9 cellular contexts compared by ENCODE assay signal in the genomic region with DNA sequence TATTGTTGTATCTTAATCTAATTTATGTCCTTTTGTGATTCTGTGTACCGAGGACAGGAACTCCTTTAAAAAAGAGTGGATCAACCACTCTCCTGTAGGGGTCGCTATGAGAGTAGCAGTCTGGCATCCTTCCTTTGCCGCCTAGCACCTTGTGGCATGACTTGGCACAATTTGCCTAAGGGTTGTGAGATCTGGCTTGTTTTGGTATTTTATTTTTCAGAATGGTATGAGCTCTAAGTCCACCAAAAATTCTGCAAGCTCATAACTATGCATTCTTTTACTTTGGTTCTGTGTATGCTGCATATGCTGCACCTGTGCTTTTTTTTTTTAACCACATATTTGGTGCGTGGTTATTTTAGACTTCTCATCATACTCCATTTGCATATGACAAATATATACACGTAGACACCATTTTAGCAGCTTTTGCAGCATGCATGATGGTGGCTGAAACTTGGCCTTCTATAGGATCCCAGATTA.
DNase-seq lines count a peak whose midpoint lies in the region; ATAC-seq and TF ChIP-seq lines count a peak whose summit lies in the region.
"Had no signal": no experiment of that assay in that cellular context is flagged by ENCODE, and none has a peak within 500 bp of the region (broad histone marks: within the 10 kb centered on the region; RNA-seq: fewer than 3 reads in every experiment).

No MANE protein-coding gene starts in this region.

- no peak overlapping the region for H3K56ac ChIP-seq in IMR-90 (ENCODE audit: extremely low read depth, insufficient read depth, low read length)

- H3K4me2 ChIP-seq in GM23248 (ENCODE audit: unreplicated experiment) = no peak overlapping the region
- H3K4me2 ChIP-seq in IMR-90 (ENCODE audit: low read depth, low read length) = no peak overlapping the region

- H3K27me3 ChIP-seq in GM23248 (replicated peaks; ENCODE audit: insufficient read depth) (no peaks in the 10 kb centered on the region), IMR-90 (ENCODE audit: control insufficient read depth, insufficient read depth, low read length) (no peaks in the 10 kb centered on the region), WERI-Rb-1 (ENCODE audit: insufficient read depth, low read depth, severe bottlenecking) (no peaks in the 10 kb centered on the region)

- TF ChIP-seq POLR2A in IMR-90 (IDR thresholded peaks at IDR 0.05; ENCODE audit: low read depth, low read length) = no peak

- H3K27me3 Mint-ChIP-seq in activated CD4-positive, alpha-beta T cell treated with anti-CD3 and anti-CD28 coated beads for 36 hours = no peaks in the 10 kb centered on the region
- H3K27me3 Mint-ChIP-seq in activated CD4-positive, alpha-beta T cell treated with anti-CD3 and anti-CD28 coated beads, Interleukin-2, amount 10 ng/mL, durations not matched to agents 7 days and 5 days = no peaks in the 10 kb centered on the region
- H3K27me3 Mint-ChIP-seq in activated T-helper 1 cell treated with anti-CD3 and anti-CD28 coated beads, Interleukin-12 subunit alpha, Interleukin-12 subunit beta, Interleukin-2, Interleukin-4 antibody, amounts not matched to agents 30 ng/mL and 10 ng/mL and 1 ng/mL, durations not matched to agents 14 hours and 24 hours and 36 hours (ENCODE audit: insufficient read depth) = peaks cover 2% of the 10 kb centered on the region
- H3K27me3 Mint-ChIP-seq: dendritic cell treated with granulocyte-macrophage colony-stimulating factor and Interleukin-4, amounts not matched to agents 40 ng/mL and 50 ng/mL, for 4 days had no signal

- H3K9me3 Mint-ChIP-seq in activated CD4-positive, alpha-beta T cell treated with anti-CD3 and anti-CD28 coated beads for 36 hours (ENCODE audit: low read depth) = no peaks in the 10 kb centered on the region
- no peaks in the 10 kb centered on the region for H3K9me3 Mint-ChIP-seq in activated CD4-positive, alpha-beta T cell treated with anti-CD3 and anti-CD28 coated beads, Interleukin-2, amount 10 ng/mL, durations not matched to agents 7 days and 5 days
- H3K9me3 Mint-ChIP-seq in activated T-helper 1 cell treated with anti-CD3 and anti-CD28 coated beads, Interleukin-12 subunit alpha, Interleukin-12 subunit beta, Interleukin-2, Interleukin-4 antibody, amounts not matched to agents 30 ng/mL and 10 ng/mL and 1 ng/mL, durations not matched to agents 14 hours and 24 hours and 36 hours = no peaks in the 10 kb centered on the region
- H3K9me3 Mint-ChIP-seq: dendritic cell treated with granulocyte-macrophage colony-stimulating factor and Interleukin-4, amounts not matched to agents 40 ng/mL and 50 ng/mL, for 4 days had no signal

- in situ Hi-C loops in GM23248 (cut with MboI) (no loop called here), IMR-90 (cut with MboI; ENCODE audit: low sequenced_read_pairs) (no loop called here)

- no peak overlapping the region for H3K4ac ChIP-seq in IMR-90 (ENCODE audit: low read depth, low read length)

- no peak overlapping the region for H3K14ac ChIP-seq in IMR-90 (replicated peaks; ENCODE audit: low read depth, low read length)

- no peak overlapping the region for H3K27ac ChIP-seq in GM23248
- no peak overlapping the region for H3K27ac ChIP-seq in IMR-90 (ENCODE audit: insufficient read depth, low read length)
- no peak overlapping the region for H3K27ac ChIP-seq in WERI-Rb-1

- peaks cover 29% of the 10 kb centered on the region for H3F3A ChIP-seq in GM23248 (ENCODE audit: insufficient read depth)

- DNase-seq in activated CD4-positive, alpha-beta T cell treated with anti-CD3 and anti-CD28 coated beads for 36 hours = peak; percentile 44
- DNase-seq in activated CD4-positive, alpha-beta T cell treated with anti-CD3 and anti-CD28 coated beads, Interleukin-2, amount 10 ng/mL, durations not matched to agents 7 days and 5 days = no peak
- DNase-seq in GM23248 (peak; percentile 41), IMR-90 (no peak), WERI-Rb-1 (peak; percentile 57), kidney tubule cell (ENCODE audit: low spot score) (peak; percentile 64), OCI-M2 (lab: John Stamatoyannopoulos, UW; ENCODE audit: unreplicated experiment) (no peak)
- DNase-seq in activated T-helper 1 cell treated with anti-CD3 and anti-CD28 coated beads, Interleukin-12 subunit alpha, Interleukin-12 subunit beta, Interleukin-2, Interleukin-4 antibody, amounts not matched to agents 30 ng/mL and 10 ng/mL and 1 ng/mL, durations not matched to agents 14 hours and 24 hours and 36 hours (ENCODE audit: low spot score) = no peak

- H3K9me2 ChIP-seq in GM23248 (ENCODE audit: insufficient read depth) = no peaks in the 10 kb centered on the region

- H4K5ac ChIP-seq in IMR-90 (ENCODE audit: low read depth, low read length) = no peak overlapping the region

- peaks cover 87% of the 10 kb centered on the region for H3K79me2 ChIP-seq in GM23248 (ENCODE audit: insufficient read depth)

- WGBS in GM23248 (ENCODE audit: low coverage in 1 of 2, low lambda C conversion rate in 2 of 2, missing lambda C conversion rate in 2 of 2), 2 experiments = 72 to 74% methylated on average over 5 of the region's 5 CpGs
- WGBS in IMR-90 (ENCODE audit: extremely low coverage in 2 of 2, insufficient read length in 1 of 2), 2 experiments = no CpG with 5 or more reads among the region's 5 CpGs

- no peak overlapping the region for H3K18ac ChIP-seq in IMR-90 (ENCODE audit: low read depth, low read length)

- no TSS peak for BruUV-seq in IMR-90 (replicated peaks; lab: Mats Ljungman, UMichigan)

- H3K9me3 ChIP-seq in GM23248 (ENCODE audit: low read depth) (no peaks in the 10 kb centered on the region), IMR-90 (ENCODE audit: control insufficient read depth, insufficient read depth, low read length) (no peaks in the 10 kb centered on the region), WERI-Rb-1 (ENCODE audit: severe bottlenecking) (no peaks in the 10 kb centered on the region)

- no peak overlapping the region for H2AFZ ChIP-seq in GM23248
- H2AFZ ChIP-seq in IMR-90 (replicated peaks; ENCODE audit: low read length, poor library complexity) = no peak overlapping the region

- H4K8ac ChIP-seq in IMR-90 (ENCODE audit: low read depth in 2 of 2, low read length in 2 of 2) = no peak overlapping the region

- H3K36me3 ChIP-seq in GM23248 (ENCODE audit: low read depth) (no peaks in the 10 kb centered on the region), IMR-90 (ENCODE audit: control insufficient read depth, insufficient read depth, low read length) (no peaks in the 10 kb centered on the region), WERI-Rb-1 (no peaks in the 10 kb centered on the region)

- H2AK5ac ChIP-seq in IMR-90 (ENCODE audit: low read depth, low read length) = no peak overlapping the region

- peak; percentile 41 for TF ChIP-seq RAD21 in IMR-90 (IDR thresholded peaks at IDR 0.05; ENCODE audit: low read length)

- no peak overlapping the region for H2BK5ac ChIP-seq in IMR-90 (ENCODE audit: low read depth, low read length, poor library complexity, severe bottlenecking)

- H3K9ac ChIP-seq in GM23248 (no peak overlapping the region), IMR-90 (ENCODE audit: low read depth, low read length) (no peak overlapping the region)

- peaks cover 6% of the 10 kb centered on the region; the same call in 1 of the 2 replicates for H3K9me1 ChIP-seq in IMR-90 (ENCODE audit: insufficient read depth, low read length)

- intact Hi-C loops in activated CD4-positive, alpha-beta T cell treated with anti-CD3 and anti-CD28 coated beads for 36 hours (cut with DNase I, micrococcal nuclease) = loop anchor here (1.0 to 10.0 kb wide), 2 partner anchors 325 to 326 kb away; no protein-coding TSS in a partner anchor
- intact Hi-C loops in IMR-90 (cut with micrococcal nuclease) = loop anchor here (5.0 kb wide), 2 partner anchors 112 to 323 kb away; a partner anchor contains a TSS
- intact Hi-C loops in activated T-helper 1 cell treated with anti-CD3 and anti-CD28 coated beads, Interleukin-12 subunit alpha, Interleukin-12 subunit beta, Interleukin-2, Interleukin-4 antibody, amounts not matched to agents 30 ng/mL and 10 ng/mL and 1 ng/mL, durations not matched to agents 14 hours and 24 hours and 36 hours (cut with micrococcal nuclease) = loop anchor here (5.0 kb wide), 1 partner anchor 252 kb away; no protein-coding TSS in a partner anchor

- ATAC-seq in activated CD4-positive, alpha-beta T cell treated with anti-CD3 and anti-CD28 coated beads for 36 hours = peak; percentile 39
- ATAC-seq in IMR-90 (ENCODE audit: low read depth) = no peak

- H3K23ac ChIP-seq in IMR-90 (ENCODE audit: low read depth, low read length) = no peak overlapping the region

- no peak overlapping the region for H2BK15ac ChIP-seq in IMR-90 (ENCODE audit: low read depth, low read length)

- POLR2A ChIA-PET in activated CD4-positive, alpha-beta T cell treated with anti-CD3 and anti-CD28 coated beads for 36 hours (lab: Charles Lee) = no interaction called here
- POLR2A ChIA-PET in activated CD4-positive, alpha-beta T cell treated with anti-CD3 and anti-CD28 coated beads, Interleukin-2, amount 10 ng/mL, durations not matched to agents 7 days and 5 days (lab: Charles Lee) = no interaction called here
- POLR2A ChIA-PET in IMR-90 (lab: Charles Lee; ENCODE audit: unreplicated experiment) = no interaction called here

- CTCF ChIA-PET in activated CD4-positive, alpha-beta T cell treated with anti-CD3 and anti-CD28 coated beads for 36 hours (lab: Charles Lee) = interaction anchor here (0.7 to 1.0 kb wide), 4 partner anchors 57 to 332 kb away, joined by 3 read pairs; no protein-coding TSS in a partner anchor
- CTCF ChIA-PET in activated CD4-positive, alpha-beta T cell treated with anti-CD3 and anti-CD28 coated beads, Interleukin-2, amount 10 ng/mL, durations not matched to agents 7 days and 5 days (lab: Charles Lee) = interaction anchor here (0.6 to 0.7 kb wide), 2 partner anchors 126 to 268 kb away, joined by 4 to 5 read pairs; no protein-coding TSS in a partner anchor
- CTCF ChIA-PET in IMR-90 (lab: Yijun Ruan, JAX) = interaction anchor here (0.6 to 1.1 kb wide), 8 partner anchors 11 to 334 kb away, joined by 3 to 7 read pairs (median 3); no protein-coding TSS in a partner anchor

- no peak overlapping the region for H3K4me3 Mint-ChIP-seq in activated CD4-positive, alpha-beta T cell treated with anti-CD3 and anti-CD28 coated beads for 36 hours
- no peak overlapping the region for H3K4me3 Mint-ChIP-seq in activated CD4-positive, alpha-beta T cell treated with anti-CD3 and anti-CD28 coated beads, Interleukin-2, amount 10 ng/mL, durations not matched to agents 7 days and 5 days
- H3K4me3 Mint-ChIP-seq in activated T-helper 1 cell treated with anti-CD3 and anti-CD28 coated beads, Interleukin-12 subunit alpha, Interleukin-12 subunit beta, Interleukin-2, Interleukin-4 antibody, amounts not matched to agents 30 ng/mL and 10 ng/mL and 1 ng/mL, durations not matched to agents 14 hours and 24 hours and 36 hours = no peak overlapping the region
- H3K4me3 Mint-ChIP-seq: dendritic cell treated with granulocyte-macrophage colony-stimulating factor and Interleukin-4, amounts not matched to agents 40 ng/mL and 50 ng/mL, for 4 days had no signal

- H3K4me3 ChIP-seq in GM23248 = no peak overlapping the region
- H3K4me3 ChIP-seq in IMR-90 (ENCODE audit: insufficient read depth, low read depth, low read length) = no peak overlapping the region
- no peak overlapping the region for H3K4me3 ChIP-seq in WERI-Rb-1 (ENCODE audit: low read depth, low read length)

- H3K27ac Mint-ChIP-seq in activated CD4-positive, alpha-beta T cell treated with anti-CD3 and anti-CD28 coated beads for 36 hours = no peak overlapping the region
- H3K27ac Mint-ChIP-seq in activated CD4-positive, alpha-beta T cell treated with anti-CD3 and anti-CD28 coated beads, Interleukin-2, amount 10 ng/mL, durations not matched to agents 7 days and 5 days = no peak overlapping the region
- H3K27ac Mint-ChIP-seq in activated T-helper 1 cell treated with anti-CD3 and anti-CD28 coated beads, Interleukin-12 subunit alpha, Interleukin-12 subunit beta, Interleukin-2, Interleukin-4 antibody, amounts not matched to agents 30 ng/mL and 10 ng/mL and 1 ng/mL, durations not matched to agents 14 hours and 24 hours and 36 hours = no peak overlapping the region
- H3K27ac Mint-ChIP-seq: dendritic cell treated with granulocyte-macrophage colony-stimulating factor and Interleukin-4, amounts not matched to agents 40 ng/mL and 50 ng/mL, for 4 days had no signal

- H4K91ac ChIP-seq in IMR-90 (ENCODE audit: insufficient read depth, low read depth, low read length) = no peak overlapping the region

- H2AK9ac ChIP-seq in IMR-90 (replicated peaks; ENCODE audit: low read depth, low read length, poor library complexity) = no peak overlapping the region

- H2BK20ac ChIP-seq in IMR-90 (ENCODE audit: low read depth, low read length) = no peak overlapping the region

- peaks cover 5% of the 10 kb centered on the region for H4K20me1 ChIP-seq in GM23248 (ENCODE audit: insufficient read depth)
- peaks cover 25% of the 10 kb centered on the region; the same call in 1 of the 2 replicates for H4K20me1 ChIP-seq in IMR-90 (ENCODE audit: insufficient read depth, low read length)

- TF ChIP-seq CTCF in IMR-90 (conservative IDR thresholded peaks at IDR 0.05; ENCODE audit: low read depth, low read length) (peak; percentile 37), WERI-Rb-1 (IDR thresholded peaks at IDR 0.05; ENCODE audit: low read depth, low read length) (peak; percentile 79)

- H3K4me1 ChIP-seq in GM23248 (ENCODE audit: insufficient read depth) (peaks cover 14% of the 10 kb centered on the region), IMR-90 (ENCODE audit: control insufficient read depth, insufficient read depth, low read length) (peaks cover 12% of the 10 kb centered on the region)

- H2BK120ac ChIP-seq in IMR-90 (ENCODE audit: low read depth, low read length) = no peak overlapping the region

- H3K36me3 Mint-ChIP-seq in activated CD4-positive, alpha-beta T cell treated with anti-CD3 and anti-CD28 coated beads for 36 hours (ENCODE audit: low read depth) = no peaks in the 10 kb centered on the region
- H3K36me3 Mint-ChIP-seq in activated CD4-positive, alpha-beta T cell treated with anti-CD3 and anti-CD28 coated beads, Interleukin-2, amount 10 ng/mL, durations not matched to agents 7 days and 5 days (ENCODE audit: low read depth) = no peaks in the 10 kb centered on the region
- H3K36me3 Mint-ChIP-seq in activated T-helper 1 cell treated with anti-CD3 and anti-CD28 coated beads, Interleukin-12 subunit alpha, Interleukin-12 subunit beta, Interleukin-2, Interleukin-4 antibody, amounts not matched to agents 30 ng/mL and 10 ng/mL and 1 ng/mL, durations not matched to agents 14 hours and 24 hours and 36 hours (ENCODE audit: low read depth) = no peaks in the 10 kb centered on the region

- H3K4me1 Mint-ChIP-seq in activated CD4-positive, alpha-beta T cell treated with anti-CD3 and anti-CD28 coated beads for 36 hours = no peaks in the 10 kb centered on the region
- no peaks in the 10 kb centered on the region for H3K4me1 Mint-ChIP-seq in activated CD4-positive, alpha-beta T cell treated with anti-CD3 and anti-CD28 coated beads, Interleukin-2, amount 10 ng/mL, durations not matched to agents 7 days and 5 days
- H3K4me1 Mint-ChIP-seq in activated T-helper 1 cell treated with anti-CD3 and anti-CD28 coated beads, Interleukin-12 subunit alpha, Interleukin-12 subunit beta, Interleukin-2, Interleukin-4 antibody, amounts not matched to agents 30 ng/mL and 10 ng/mL and 1 ng/mL, durations not matched to agents 14 hours and 24 hours and 36 hours (ENCODE audit: low read depth) = no peaks in the 10 kb centered on the region

- dilution Hi-C loops in IMR-90 (cut with HindIII; ENCODE audit: low sequenced_read_pairs, unreplicated experiment) = no loop called here

- peaks cover 11 to 26% of the 10 kb centered on the region in 2 experiments for H3K79me1 ChIP-seq in IMR-90 (ENCODE audit: low read depth in 1 of 2, low read length in 2 of 2)

Comparison
In these comparisons a context has a peak if more than half of its experiments do, and no peak if none do; other contexts are left out.
1. DNase-seq: peak in activated CD4-positive, alpha-beta T cell treated with anti-CD3 and anti-CD28 coated beads for 36 hours (single experiment), GM23248 (single experiment), WERI-Rb-1 (single experiment) and kidney tubule cell (single experiment); none in activated CD4-positive, alpha-beta T cell treated with anti-CD3 and anti-CD28 coated beads, Interleukin-2, amount 10 ng/mL, durations not matched to agents 7 days and 5 days (single experiment), IMR-90 (single experiment), activated T-helper 1 cell treated with anti-CD3 and anti-CD28 coated beads, Interleukin-12 subunit alpha, Interleukin-12 subunit beta, Interleukin-2, Interleukin-4 antibody, amounts not matched to agents 30 ng/mL and 10 ng/mL and 1 ng/mL, durations not matched to agents 14 hours and 24 hours and 36 hours (single experiment) and OCI-M2 (single experiment).